In the genomic region with DNA sequence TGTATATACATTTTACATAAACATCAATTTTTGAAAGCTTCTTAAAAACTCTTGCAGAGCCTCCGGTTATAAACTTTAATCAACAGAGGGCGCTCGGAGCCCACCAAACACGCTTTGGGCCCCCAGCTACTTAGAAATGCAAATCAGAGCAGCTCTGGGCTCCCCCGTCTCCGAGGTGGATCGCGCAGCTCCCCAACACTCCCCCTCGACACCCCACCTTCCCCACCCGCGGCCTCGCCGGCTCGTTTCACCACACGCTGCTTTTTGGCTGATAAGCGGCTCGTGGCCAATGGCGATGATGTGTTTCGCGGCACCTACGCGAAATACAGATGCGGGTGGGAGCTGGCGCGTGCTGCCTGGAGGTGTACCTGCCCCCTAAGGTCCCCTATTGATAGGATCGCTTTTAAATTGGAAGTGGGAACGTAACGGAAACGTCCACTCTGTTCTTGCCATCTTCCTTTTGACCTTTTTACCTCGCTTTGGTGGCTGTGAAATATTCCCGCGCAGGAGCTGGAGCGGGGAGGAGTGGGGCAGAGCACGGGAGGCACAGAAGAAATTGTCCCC, we compare ENCODE assay signal across 8 cellular contexts. TPM values are rescaled to one million over a fixed set of nuclear protein-coding genes. Genes with fewer than 3 reads are reported as not detected.
DNase-seq lines count a peak whose midpoint lies in the region; ATAC-seq and TF ChIP-seq lines count a peak whose summit lies in the region.

No MANE protein-coding gene starts in this region.

- intact Hi-C loops in left lung (cut with DNase I): loop anchor here in 1 of 2 donors (5.0 to 10.0 kb wide), 2 partner anchors 852 to 1339 kb away; no protein-coding TSS in a partner anchor

- H3K4me1 ChIP-seq in left lung: peaks cover 4 to 47% of the 10 kb centered on the region in 2 donors

- H3K9me3 ChIP-seq in left lung: no peaks in the 10 kb centered on the region

- peak overlapping the region; percentile 73 for H3K4me3 ChIP-seq in coronary artery
- H3K4me3 ChIP-seq in left lung: peak overlapping the region; percentile 39 to 48

- DNase-seq in HCEC 1CT: peak; percentile 75
- peak; percentile 54 to 78 for DNase-seq in NCI-H446 (lab: John Stamatoyannopoulos, UW)
- peak; percentile 52 to 57 for DNase-seq in activated CD4-positive, alpha-beta T cell treated with anti-CD3 and anti-CD28 coated beads for 4 hours
- no peak for DNase-seq in coronary artery (ENCODE audit: low spot score)
- peak; percentile 55 to 82 for DNase-seq in left lung
- DNase-seq in stimulated activated CD4-positive, alpha-beta T cell treated with anti-CD3 and anti-CD28 coated beads, Interleukin-1b, Interleukin-23, amount 100 ng/mL, for 4 hours (ENCODE audit: low read depth in 2 of 2): peak; percentile 39 to 43

- ATAC-seq in left lung (peak; percentile 31), HG02678 (IDR thresholded peaks at IDR 0.05; ENCODE audit: unreplicated experiment) (no peak)

- H3K36me3 ChIP-seq in left lung: no peaks in the 10 kb centered on the region

- H3K27ac ChIP-seq in C4-2B: no peak overlapping the region
- no peak overlapping the region for H3K27ac ChIP-seq in coronary artery
- no peak overlapping the region for H3K27ac ChIP-seq in left lung

- H3K27me3 ChIP-seq in left lung: peaks cover 0 to 80% of the 10 kb centered on the region in 2 donors

- TF ChIP-seq CTCF in C4-2B (conservative IDR thresholded peaks at IDR 0.05) (peak; percentile 88), coronary artery (IDR thresholded peaks at IDR 0.05) (peak; percentile 33), left lung (IDR thresholded peaks at IDR 0.05) (peak; percentile 45 to 68)

RNA-seq across cellular contexts. Expression of a gene that starts 1.6 kb away (rescaled TPM):
- total RNA-seq in left lung: 10 to 100 TPM in 1 of 2 donors, 1 to 10 TPM in 1; 7.6 to 28.3 TPM

Comparison
In these comparisons a context has a peak if more than half of its experiments do, and no peak if none do; other contexts are left out.
1. CTCF ChIP-seq: peak in every context shown above with its lines; median percentile 88 in C4-2B; 56 in left lung; 33 in coronary artery.